ENCODE assay signal across 27 cellular contexts in the genomic region with DNA sequence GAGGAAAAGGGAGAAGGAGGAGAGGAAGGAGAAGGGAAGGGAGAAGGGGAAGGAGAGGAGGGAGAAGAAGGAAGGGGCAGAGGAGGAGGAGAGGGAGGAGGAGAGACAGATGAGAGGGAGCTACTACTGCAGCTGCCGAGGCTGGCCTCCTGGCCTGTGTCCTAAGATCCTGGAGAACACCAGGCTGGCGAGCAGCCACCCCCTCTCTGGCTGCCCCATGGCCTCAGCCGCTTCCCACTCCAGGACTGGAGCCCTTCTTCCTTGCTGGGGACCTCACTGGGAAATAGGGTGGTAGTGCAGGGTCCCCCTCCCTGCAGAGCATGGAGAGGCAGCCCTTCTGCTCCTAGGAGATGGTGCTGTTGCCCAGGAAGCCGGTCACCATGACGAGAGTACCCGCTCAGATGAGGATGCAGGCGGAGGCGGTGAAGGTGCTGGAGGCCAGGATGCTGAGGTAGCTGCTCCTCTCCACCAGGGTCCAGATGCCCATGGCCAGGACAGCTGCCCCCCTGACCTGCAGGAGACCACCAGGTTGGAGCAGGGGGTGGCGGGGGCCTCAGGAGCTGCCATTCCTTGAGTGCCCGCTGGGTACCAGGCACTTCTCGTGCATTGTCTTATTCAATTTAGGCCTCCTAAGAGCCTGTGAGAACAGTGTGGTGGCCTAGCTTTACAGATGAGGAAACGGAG.
"Had no signal": no experiment of that assay in that cellular context is flagged by ENCODE, and none has a peak within 500 bp of the region (broad histone marks: within the 10 kb centered on the region; RNA-seq: fewer than 3 reads in every experiment).

No MANE protein-coding gene starts in this region.

- H3K27ac Mint-ChIP-seq: activated CD4-positive, alpha-beta T cell treated with anti-CD3 and anti-CD28 coated beads, Interleukin-2, amount 10 ng/mL, durations not matched to agents 24 days and 14 days; activated CD8-positive, alpha-beta T cell treated with anti-CD3 and anti-CD28 coated beads for 36 hours; activated naive CD8-positive, alpha-beta T cell treated with anti-CD3 and anti-CD28 coated beads for 36 hours; activated T-cell treated with anti-CD3 and anti-CD28 coated beads, Interleukin-2, amount 50 U/mL, for 72 hours; activated T-helper 17 cell treated with anti-CD3 and anti-CD28 coated beads, Interleukin-2, amount 50 U/mL, for 72 hours; IgD-negative memory B cell; T-helper 1 cell treated with Interleukin-12 subunit alpha and Interleukin-12 subunit beta and Interleukin-4 antibody, amounts not matched to agents 30 μg/mL and 1 μg/mL, for 36 hours; T-helper 2 cell treated with Interferon-gamma antibody and Interleukin-4, amounts not matched to agents 5 μg/mL and 100 μg/mL, for 36 hours had no signal

- H3K9me3 Mint-ChIP-seq: activated CD4-positive, alpha-beta T cell treated with anti-CD3 and anti-CD28 coated beads, Interleukin-2, amount 10 ng/mL, durations not matched to agents 24 days and 14 days; activated CD8-positive, alpha-beta T cell treated with anti-CD3 and anti-CD28 coated beads for 36 hours; activated naive CD8-positive, alpha-beta T cell treated with anti-CD3 and anti-CD28 coated beads for 36 hours; activated T-cell treated with anti-CD3 and anti-CD28 coated beads, Interleukin-2, amount 50 U/mL, for 72 hours; activated T-helper 17 cell treated with anti-CD3 and anti-CD28 coated beads, Interleukin-2, amount 50 U/mL, for 72 hours; T-helper 1 cell treated with Interleukin-12 subunit alpha and Interleukin-12 subunit beta and Interleukin-4 antibody, amounts not matched to agents 30 μg/mL and 1 μg/mL, for 36 hours; T-helper 2 cell treated with Interferon-gamma antibody and Interleukin-4, amounts not matched to agents 5 μg/mL and 100 μg/mL, for 36 hours had no signal

- DNase-seq: activated CD4-positive, alpha-beta T cell treated with anti-CD3 and anti-CD28 coated beads, Interleukin-2, amount 10 ng/mL, durations not matched to agents 24 days and 14 days; activated CD4-positive, alpha-beta T cell treated with anti-CD3 and anti-CD28 coated beads, Interleukin-2, amount 50 U/mL, for 4 hours; activated CD8-positive, alpha-beta T cell treated with anti-CD3 and anti-CD28 coated beads for 36 hours; activated effector memory CD4-positive, alpha-beta T cell treated with anti-CD3 and anti-CD28 coated beads, Interleukin-2, amount 50 U/mL, for 16 hours; activated naive CD4-positive, alpha-beta T cell; activated naive CD4-positive, alpha-beta T cell treated with anti-CD3 and anti-CD28 coated beads, Interleukin-2, amount 50 U/mL, for 16 hours; activated naive CD8-positive, alpha-beta T cell treated with anti-CD3 and anti-CD28 coated beads for 36 hours; activated T-cell treated with anti-CD3 and anti-CD28 coated beads, Interleukin-2, amount 50 U/mL, for 1 hour; activated T-cell treated with anti-CD3 and anti-CD28 coated beads, Interleukin-2, amount 50 U/mL, for 72 hours; amniotic stem cell; brain microvascular endothelial cell; Karpas-422; KBM-7; NCI-H1105; NCI-H1417 treated with DMSO at 0.1 percent for 48 hours; NCI-H187 treated with DMSO at 0.1 percent for 48 hours; NCI-H2081; NCI-H2171 treated with DMSO at 0.1 percent for 48 hours; NCI-H345; NCI-H524 treated with DMSO at 0.1 percent for 48 hours; OCI-M1; SHP77 treated with DMSO at 0.1 percent for 48 hours; SK-N-SH had no signal

- ATAC-seq: activated CD8-positive, alpha-beta T cell treated with anti-CD3 and anti-CD28 coated beads for 36 hours; activated T-cell treated with anti-CD3 and anti-CD28 coated beads, Interleukin-2, amount 50 U/mL, for 72 hours; activated T-helper 17 cell treated with anti-CD3 and anti-CD28 coated beads, Interleukin-2, amount 50 U/mL, for 72 hours had no signal

- H3K4me3 Mint-ChIP-seq: activated CD4-positive, alpha-beta T cell treated with anti-CD3 and anti-CD28 coated beads, Interleukin-2, amount 10 ng/mL, durations not matched to agents 24 days and 14 days; activated CD8-positive, alpha-beta T cell treated with anti-CD3 and anti-CD28 coated beads for 36 hours; activated naive CD8-positive, alpha-beta T cell treated with anti-CD3 and anti-CD28 coated beads for 36 hours; activated T-cell treated with anti-CD3 and anti-CD28 coated beads, Interleukin-2, amount 50 U/mL, for 72 hours; activated T-helper 17 cell treated with anti-CD3 and anti-CD28 coated beads, Interleukin-2, amount 50 U/mL, for 72 hours; IgD-negative memory B cell; T-helper 1 cell treated with Interleukin-12 subunit alpha and Interleukin-12 subunit beta and Interleukin-4 antibody, amounts not matched to agents 30 μg/mL and 1 μg/mL, for 36 hours; T-helper 2 cell treated with Interferon-gamma antibody and Interleukin-4, amounts not matched to agents 5 μg/mL and 100 μg/mL, for 36 hours had no signal

- H3K36me3 Mint-ChIP-seq: activated naive CD8-positive, alpha-beta T cell treated with anti-CD3 and anti-CD28 coated beads for 36 hours; IgD-negative memory B cell had no signal

- H3K27me3 Mint-ChIP-seq: activated CD4-positive, alpha-beta T cell treated with anti-CD3 and anti-CD28 coated beads, Interleukin-2, amount 10 ng/mL, durations not matched to agents 24 days and 14 days; activated CD8-positive, alpha-beta T cell treated with anti-CD3 and anti-CD28 coated beads for 36 hours; activated naive CD8-positive, alpha-beta T cell treated with anti-CD3 and anti-CD28 coated beads for 36 hours had no signal

- H3K4me1 Mint-ChIP-seq: activated CD4-positive, alpha-beta T cell treated with anti-CD3 and anti-CD28 coated beads, Interleukin-2, amount 10 ng/mL, durations not matched to agents 24 days and 14 days; activated naive CD8-positive, alpha-beta T cell treated with anti-CD3 and anti-CD28 coated beads for 36 hours; activated T-helper 17 cell treated with anti-CD3 and anti-CD28 coated beads, Interleukin-2, amount 50 U/mL, for 72 hours; IgD-negative memory B cell had no signal
